In genomic region chr4:153523171-153523757, GRCh38 we compare ENCODE assay signal across 11 cellular contexts. TPM values are rescaled to one million over a fixed set of nuclear protein-coding genes. Genes with fewer than 3 reads are reported as not detected.
DNase-seq lines count a peak whose midpoint lies in the region; ATAC-seq and TF ChIP-seq lines count a peak whose summit lies in the region.
"Had no signal": no experiment of that assay in that cellular context is flagged by ENCODE, and none has a peak within 500 bp of the region (broad histone marks: within the 10 kb centered on the region; RNA-seq: fewer than 3 reads in every experiment).

No MANE protein-coding gene starts in this region.

- peaks cover 85 to 89% (median 86%) of the 10 kb centered on the region in 3 donors for H3K4me1 Mint-ChIP-seq in IgD-negative memory B cell
- H3K4me1 Mint-ChIP-seq in activated naive CD8-positive, alpha-beta T cell treated with anti-CD3 and anti-CD28 coated beads, Interleukin-2, amount 10 ng/mL, durations not matched to agents 7 days and 5 days, result peaks cover 86% of the 10 kb centered on the region
- peaks cover 84% of the 10 kb centered on the region for H3K4me1 Mint-ChIP-seq in nephron

- peak; percentile 26 for DNase-seq in COLO829 (ENCODE audit: low spot score)
- no peak for DNase-seq in activated naive CD8-positive, alpha-beta T cell treated with anti-CD3 and anti-CD28 coated beads, Interleukin-2, amount 10 ng/mL, durations not matched to agents 7 days and 5 days
- DNase-seq: HCEC 1CT, NCI-H1105 had no signal

- H3K27ac Mint-ChIP-seq in IgD-negative memory B cell (peak overlapping the region; percentile 75 to 97 (median 97)), nephron (peak overlapping the region; percentile 71 to 85 (median 83))
- H3K27ac Mint-ChIP-seq in activated naive CD8-positive, alpha-beta T cell treated with anti-CD3 and anti-CD28 coated beads, Interleukin-2, amount 10 ng/mL, durations not matched to agents 7 days and 5 days, result peak overlapping the region; percentile 88

- no peaks in the 10 kb centered on the region for H3K9me3 Mint-ChIP-seq in IgD-negative memory B cell
- H3K9me3 Mint-ChIP-seq in activated naive CD8-positive, alpha-beta T cell treated with anti-CD3 and anti-CD28 coated beads, Interleukin-2, amount 10 ng/mL, durations not matched to agents 7 days and 5 days, result peaks cover 1% of the 10 kb centered on the region
- H3K9me3 Mint-ChIP-seq in nephron, result no peaks in the 10 kb centered on the region

- no peak for TF ChIP-seq CTCF in nephron (IDR thresholded peaks at IDR 0.05; ENCODE audit: unreplicated experiment in 3 of 3)

- POLR2A ChIA-PET in activated naive CD8-positive, alpha-beta T cell treated with anti-CD3 and anti-CD28 coated beads, Interleukin-2, amount 10 ng/mL, durations not matched to agents 7 days and 5 days (lab: Charles Lee), result interaction anchor here (0.8 to 5.1 kb wide), 9 partner anchors 13 to 86 kb away, joined by 3 to 45 read pairs (median 6); partner anchors contain the start of gene TMEM131L

- H3K36me3 Mint-ChIP-seq in IgD-negative memory B cell, result peaks cover 3% of the 10 kb centered on the region
- peaks cover 26% of the 10 kb centered on the region for H3K36me3 Mint-ChIP-seq in activated naive CD8-positive, alpha-beta T cell treated with anti-CD3 and anti-CD28 coated beads, Interleukin-2, amount 10 ng/mL, durations not matched to agents 7 days and 5 days
- H3K36me3 Mint-ChIP-seq in nephron (ENCODE audit: low read depth), result no peaks in the 10 kb centered on the region

- H3K27me3 Mint-ChIP-seq in IgD-negative memory B cell, result peaks cover 2% of the 10 kb centered on the region
- no peaks in the 10 kb centered on the region for H3K27me3 Mint-ChIP-seq in activated naive CD8-positive, alpha-beta T cell treated with anti-CD3 and anti-CD28 coated beads, Interleukin-2, amount 10 ng/mL, durations not matched to agents 7 days and 5 days
- H3K27me3 Mint-ChIP-seq in nephron (ENCODE audit: low read depth), result no peaks in the 10 kb centered on the region

- ATAC-seq in activated naive CD8-positive, alpha-beta T cell treated with anti-CD3 and anti-CD28 coated beads, Interleukin-2, amount 10 ng/mL, durations not matched to agents 7 days and 5 days (ENCODE audit: low read depth), result no peak
- ATAC-seq in GM19463 (IDR thresholded peaks at IDR 0.05; ENCODE audit: unreplicated experiment), result no peak
- ATAC-seq in HG02973 (IDR thresholded peaks at IDR 0.05; ENCODE audit: unreplicated experiment), result no peak
- ATAC-seq in HG02938 (IDR thresholded peaks at IDR 0.05; ENCODE audit: unreplicated experiment), result no peak
- ATAC-seq in HG03135 (IDR thresholded peaks at IDR 0.05; ENCODE audit: unreplicated experiment), result no peak
- ATAC-seq: foreskin keratinocyte had no signal

- H3K4me3 Mint-ChIP-seq in IgD-negative memory B cell (peak overlapping the region; percentile 10 to 89 (median 76)), nephron (no peak overlapping the region)
- peak overlapping the region; percentile 72 for H3K4me3 Mint-ChIP-seq in activated naive CD8-positive, alpha-beta T cell treated with anti-CD3 and anti-CD28 coated beads, Interleukin-2, amount 10 ng/mL, durations not matched to agents 7 days and 5 days

RNA-seq across cellular contexts. Expression of gene TMEM131L, which starts 57.1 kb away (rescaled TPM):
- 48.4 TPM for polyA plus RNA-seq in IgD-negative memory B cell
- total RNA-seq in activated naive CD8-positive, alpha-beta T cell treated with anti-CD3 and anti-CD28 coated beads, Interleukin-2, amount 10 ng/mL, durations not matched to agents 7 days and 5 days, result 10 to 100 TPM; 51.8 to 57.2 TPM

Comparison
In these comparisons a context has a peak if more than half of its experiments do, and no peak if none do; other contexts are left out.
1. H3K4me3 Mint-ChIP-seq: peak in IgD-negative memory B cell (4 of 4) and activated naive CD8-positive, alpha-beta T cell treated with anti-CD3 and anti-CD28 coated beads, Interleukin-2, amount 10 ng/mL, durations not matched to agents 7 days and 5 days (single experiment); none in nephron (0 of 3).
2. Peak in every context shown above with its lines, with median percentiles within 50 percentile points of each other: H3K27ac Mint-ChIP-seq.